ENCODE assay signal across 10 cellular contexts in genomic region chr14:21040941-21041340, GRCh38. TPM values are rescaled to one million over a fixed set of nuclear protein-coding genes. Genes with fewer than 3 reads are reported as not detected.
"Had no signal": no experiment of that assay in that cellular context is flagged by ENCODE, and none has a peak within 500 bp of the region (broad histone marks: within the 10 kb centered on the region; RNA-seq: fewer than 3 reads in every experiment).

No MANE protein-coding gene starts in this region.

RNA-seq across cellular contexts. Expression of gene RNASE7, which starts 1.2 kb away (rescaled TPM):
- total RNA-seq: activated CD4-positive, alpha-beta memory T cell treated with anti-CD3 and anti-CD28 coated beads, Interleukin-2, amount 10 ng/mL, durations not matched to agents 7 days and 5 days; activated CD8-positive, alpha-beta memory T cell treated with anti-CD3 and anti-CD28 coated beads, Interleukin-2, amount 10 ng/mL, durations not matched to agents 7 days and 5 days; activated naive CD8-positive, alpha-beta T cell treated with anti-CD3 and anti-CD28 coated beads for 36 hours; LHCN-M2; PC-3; Peyer's patch; SJCRH30; T-helper 1 cell treated with Interleukin-12 subunit alpha and Interleukin-12 subunit beta and Interleukin-4 antibody, amounts not matched to agents 30 ng/mL and 1 ng/mL, for 36 hours; T-helper 2 cell treated with Interferon-gamma antibody and Interleukin-4, amounts not matched to agents 100 ng/mL and 5 ng/mL, for 36 hours had no signal

RNA-seq across cellular contexts. Expression of gene RNASE13, which starts 6.3 kb away (rescaled TPM):
- total RNA-seq: activated CD4-positive, alpha-beta memory T cell treated with anti-CD3 and anti-CD28 coated beads, Interleukin-2, amount 10 ng/mL, durations not matched to agents 7 days and 5 days; activated CD8-positive, alpha-beta memory T cell treated with anti-CD3 and anti-CD28 coated beads, Interleukin-2, amount 10 ng/mL, durations not matched to agents 7 days and 5 days; activated naive CD8-positive, alpha-beta T cell treated with anti-CD3 and anti-CD28 coated beads for 36 hours; LHCN-M2; PC-3; Peyer's patch; SJCRH30; T-helper 1 cell treated with Interleukin-12 subunit alpha and Interleukin-12 subunit beta and Interleukin-4 antibody, amounts not matched to agents 30 ng/mL and 1 ng/mL, for 36 hours; T-helper 2 cell treated with Interferon-gamma antibody and Interleukin-4, amounts not matched to agents 100 ng/mL and 5 ng/mL, for 36 hours had no signal
- polyA plus RNA-seq: adipose tissue had no signal

RNA-seq across cellular contexts. Expression of gene TPPP2, which starts 10.9 kb away (rescaled TPM):
- total RNA-seq: activated CD4-positive, alpha-beta memory T cell treated with anti-CD3 and anti-CD28 coated beads, Interleukin-2, amount 10 ng/mL, durations not matched to agents 7 days and 5 days; activated CD8-positive, alpha-beta memory T cell treated with anti-CD3 and anti-CD28 coated beads, Interleukin-2, amount 10 ng/mL, durations not matched to agents 7 days and 5 days; activated naive CD8-positive, alpha-beta T cell treated with anti-CD3 and anti-CD28 coated beads for 36 hours; LHCN-M2; PC-3; Peyer's patch; SJCRH30; T-helper 1 cell treated with Interleukin-12 subunit alpha and Interleukin-12 subunit beta and Interleukin-4 antibody, amounts not matched to agents 30 ng/mL and 1 ng/mL, for 36 hours; T-helper 2 cell treated with Interferon-gamma antibody and Interleukin-4, amounts not matched to agents 100 ng/mL and 5 ng/mL, for 36 hours had no signal
- polyA plus RNA-seq: adipose tissue had no signal

RNA-seq across cellular contexts. Expression of gene RNASE8, which starts 16.7 kb away (rescaled TPM):
- total RNA-seq: activated CD4-positive, alpha-beta memory T cell treated with anti-CD3 and anti-CD28 coated beads, Interleukin-2, amount 10 ng/mL, durations not matched to agents 7 days and 5 days; activated CD8-positive, alpha-beta memory T cell treated with anti-CD3 and anti-CD28 coated beads, Interleukin-2, amount 10 ng/mL, durations not matched to agents 7 days and 5 days; activated naive CD8-positive, alpha-beta T cell treated with anti-CD3 and anti-CD28 coated beads for 36 hours; LHCN-M2; PC-3; Peyer's patch; SJCRH30; T-helper 1 cell treated with Interleukin-12 subunit alpha and Interleukin-12 subunit beta and Interleukin-4 antibody, amounts not matched to agents 30 ng/mL and 1 ng/mL, for 36 hours; T-helper 2 cell treated with Interferon-gamma antibody and Interleukin-4, amounts not matched to agents 100 ng/mL and 5 ng/mL, for 36 hours had no signal
- polyA plus RNA-seq: adipose tissue had no signal
